ENCODE assay signal across 13 cellular contexts in genomic region chr13:30829145-30829544, GRCh38.
DNase-seq lines count a peak whose midpoint lies in the region; ATAC-seq lines count a peak whose summit lies in the region.
"Had no signal": no experiment of that assay in that cellular context is flagged by ENCODE, and none has a peak within 500 bp of the region (broad histone marks: within the 10 kb centered on the region; RNA-seq: fewer than 3 reads in every experiment).

No MANE protein-coding gene starts in this region.

- H4K8ac ChIP-seq in mesenchymal stem cell (ENCODE audit: low read length) = no peak overlapping the region

- H2BK15ac ChIP-seq in mesenchymal stem cell (ENCODE audit: low read depth, poor library complexity, severe bottlenecking) = peak overlapping the region; percentile 55

- no peaks in the 10 kb centered on the region for H3K36me3 ChIP-seq in mesenchymal stem cell (ENCODE audit: control insufficient read depth in 1 of 2, insufficient read depth in 2 of 2, low read depth in 1 of 2, low read length in 2 of 2)
- H3K36me3 ChIP-seq: prostate gland had no signal

- H2BK120ac ChIP-seq in mesenchymal stem cell (ENCODE audit: low read depth, low read length) = no peak overlapping the region

- no peak overlapping the region for H2AFZ ChIP-seq in mesenchymal stem cell (ENCODE audit: low read depth, low read length)

- H2AK5ac ChIP-seq in mesenchymal stem cell (ENCODE audit: low read length, severe bottlenecking) = peak overlapping the region; percentile 23

- H3K4ac ChIP-seq in mesenchymal stem cell (ENCODE audit: low read depth in 1 of 2, low read length in 2 of 2) = no peak overlapping the region

- no peak overlapping the region for H3K4me3 ChIP-seq in mesenchymal stem cell (ENCODE audit: insufficient read depth in 1 of 2, low read depth in 1 of 2, low read length in 2 of 2)
- H3K4me3 ChIP-seq: prostate gland had no signal

- H4K91ac ChIP-seq in mesenchymal stem cell (ENCODE audit: low read length) = peak overlapping the region; percentile 19

- no peaks in the 10 kb centered on the region for H3K9me3 ChIP-seq in mesenchymal stem cell (ENCODE audit: control insufficient read depth, low read length)
- H3K9me3 ChIP-seq: prostate gland had no signal

- no peak overlapping the region for H3K23ac ChIP-seq in mesenchymal stem cell (ENCODE audit: low read length in 2 of 2)

- no peak overlapping the region for H3K9ac ChIP-seq in mesenchymal stem cell (ENCODE audit: low read length)

- H3K27ac ChIP-seq in mesenchymal stem cell (ENCODE audit: low read length, poor library complexity, severe bottlenecking) = peak overlapping the region; percentile 16
- H3K27ac ChIP-seq: prostate gland had no signal

- no peaks in the 10 kb centered on the region for H3K79me1 ChIP-seq in mesenchymal stem cell (replicated peaks; ENCODE audit: low read length, poor library complexity, severe bottlenecking)

- no peak for ATAC-seq in GM18867 (IDR thresholded peaks at IDR 0.05; ENCODE audit: unreplicated experiment)
- ATAC-seq in GM18498 (IDR thresholded peaks at IDR 0.05; ENCODE audit: unreplicated experiment) = no peak
- ATAC-seq in HG03521 (IDR thresholded peaks at IDR 0.05; ENCODE audit: unreplicated experiment) = no peak

- peaks cover 31% of the 10 kb centered on the region for H3K4me1 ChIP-seq in mesenchymal stem cell (ENCODE audit: control insufficient read depth, insufficient read depth, low read depth, low read length)

- DNase-seq in Caki2 (ENCODE audit: low read depth) = peak; percentile 39
- peak; percentile 60 for DNase-seq in LoVo (ENCODE audit: low spot score)
- peak; percentile 77 for DNase-seq in astrocyte of the hippocampus (ENCODE audit: low read depth, low spot score)
- peak; percentile 78 for DNase-seq in mesenchymal stem cell
- no peak for DNase-seq in stimulated activated naive CD4-positive, alpha-beta T cell (lab: John Stamatoyannopoulos, UW)
- DNase-seq: activated CD8-positive, alpha-beta memory T cell treated with anti-CD3 and anti-CD28 coated beads, Interleukin-2, amount 50 U/mL, for 48 hours; mesendoderm; NCI-H2107; stimulated activated CD4-positive, alpha-beta T cell treated with anti-CD3 and anti-CD28 coated beads, Interleukin-4, amount 100 ng/mL, for 4 hours had no signal

- in situ Hi-C loops in Caki2 (cut with HindIII; ENCODE audit: low pct_unique_long_range_greater_than_20kb, low sequenced_read_pairs) = no loop called here

- 35% methylated on average over 2 of the region's 2 CpGs for whole genome bisulfite sequencing in mesenchymal stem cell

- H2BK12ac ChIP-seq in mesenchymal stem cell (ENCODE audit: low read length in 2 of 2) = peak overlapping the region; percentile 30 to 37

- no peaks in the 10 kb centered on the region for H3K27me3 ChIP-seq in mesenchymal stem cell (ENCODE audit: control insufficient read depth in 1 of 2, insufficient read depth in 1 of 2, low read length in 2 of 2)

- no peak overlapping the region for H2BK5ac ChIP-seq in mesenchymal stem cell (ENCODE audit: low read depth, low read length, poor library complexity, severe bottlenecking)

- H3K14ac ChIP-seq in mesenchymal stem cell (ENCODE audit: low read length in 2 of 2) = no peak overlapping the region

- peak overlapping the region; percentile 38 to 45 for H3K18ac ChIP-seq in mesenchymal stem cell (ENCODE audit: low read depth in 1 of 2, low read length in 2 of 2)

- H3K4me2 ChIP-seq in mesenchymal stem cell (ENCODE audit: low read length, poor library complexity, severe bottlenecking) = no peak overlapping the region

Comparison
In these comparisons a context has a peak if more than half of its experiments do, and no peak if none do; other contexts are left out.
1. DNase-seq: peak in Caki2 (single experiment), LoVo (single experiment), astrocyte of the hippocampus (single experiment) and mesenchymal stem cell (single experiment); none in stimulated activated naive CD4-positive, alpha-beta T cell (0 of 6).